ENCODE assay signal across 8 cellular contexts in genomic region chr17:64261422-64262124, GRCh38. TPM values are rescaled to one million over a fixed set of nuclear protein-coding genes. Genes with fewer than 3 reads are reported as not detected.
DNase-seq lines count a peak whose midpoint lies in the region; ATAC-seq and TF ChIP-seq lines count a peak whose summit lies in the region.

No MANE protein-coding gene starts in this region.

- peak overlapping the region; percentile 95 for H3K4ac ChIP-seq in trophoblast cell (ENCODE audit: low read depth, low read length)

- H3K14ac ChIP-seq in trophoblast cell (ENCODE audit: low read length): peak overlapping the region; percentile 9

- H3K79me1 ChIP-seq in trophoblast cell (ENCODE audit: low read length): peaks cover 25% of the 10 kb centered on the region

- no peak overlapping the region for H2AFZ ChIP-seq in trophoblast cell (ENCODE audit: insufficient read depth, low read length, poor library complexity)

- H3K4me2 ChIP-seq in trophoblast cell (ENCODE audit: low read length): peak overlapping the region; percentile 60

- peak overlapping the region; percentile 29 for H4K8ac ChIP-seq in trophoblast cell (ENCODE audit: low read depth, low read length)

- H2BK5ac ChIP-seq in trophoblast cell (ENCODE audit: low read depth, low read length, poor library complexity): peak overlapping the region; percentile 33

- H2AK5ac ChIP-seq in trophoblast cell (ENCODE audit: low read length): peak overlapping the region; percentile 90

- ATAC-seq in GM18868 (IDR thresholded peaks at IDR 0.05; ENCODE audit: unreplicated experiment) (no peak), HG02981 (IDR thresholded peaks at IDR 0.05; ENCODE audit: unreplicated experiment) (no peak)

- H3K4me1 ChIP-seq in ES-I3 (ENCODE audit: insufficient read depth, low read length): peaks cover 5% of the 10 kb centered on the region; the same call in 1 of the 2 replicates
- H3K4me1 ChIP-seq in SJCRH30: peaks cover 10% of the 10 kb centered on the region; the same call in 1 of the 2 replicates
- H3K4me1 ChIP-seq in trophoblast cell (ENCODE audit: control insufficient read depth in 1 of 2, insufficient read depth in 2 of 2, low read length in 2 of 2): peaks cover 23 to 25% of the 10 kb centered on the region in 2 experiments

- H3K4me3 ChIP-seq in SJCRH30: peak overlapping the region; percentile 94
- H3K4me3 ChIP-seq in epithelial cell of proximal tubule (ENCODE audit: low read depth, low read length): peak overlapping the region; percentile 83
- H3K4me3 ChIP-seq in trophoblast cell (ENCODE audit: low read depth, low read length): peak overlapping the region; percentile 96

- no peak overlapping the region for H4K12ac ChIP-seq in trophoblast cell (ENCODE audit: low read depth, low read length)

- WGBS in trophoblast cell (ENCODE audit: extremely low coverage, insufficient coverage, insufficient read length): no CpG with 5 or more reads among the region's 5 CpGs

- TF ChIP-seq CTCF in epithelial cell of proximal tubule (conservative IDR thresholded peaks at IDR 0.05; ENCODE audit: low read depth, low read length): no peak

- H3K27me3 ChIP-seq in SJCRH30 (no peaks in the 10 kb centered on the region), trophoblast cell (ENCODE audit: insufficient read depth, low read length) (no peaks in the 10 kb centered on the region)

- no peaks in the 10 kb centered on the region for H3K9me3 ChIP-seq in ES-I3 (ENCODE audit: control insufficient read depth, insufficient read depth, low read length)
- no peaks in the 10 kb centered on the region for H3K9me3 ChIP-seq in SJCRH30 (replicated peaks)
- H3K9me3 ChIP-seq in trophoblast cell (ENCODE audit: insufficient read depth, low read depth, low read length): no peaks in the 10 kb centered on the region

- H3K27ac ChIP-seq in SJCRH30 (peak overlapping the region; percentile 83), trophoblast cell (ENCODE audit: low read depth, low read length) (peak overlapping the region; percentile 58)

- peak overlapping the region; percentile 52 for H2BK120ac ChIP-seq in trophoblast cell (ENCODE audit: insufficient read depth, low read length, poor library complexity)

- no peak overlapping the region for H3K23ac ChIP-seq in trophoblast cell (ENCODE audit: low read length)

- H3K9ac ChIP-seq in ES-I3 (ENCODE audit: low read depth, low read length) (peak overlapping the region; percentile 78; the same call in 1 of the 2 replicates), trophoblast cell (ENCODE audit: low read length) (peak overlapping the region; percentile 78)

- peak overlapping the region; percentile 40 for H4K91ac ChIP-seq in trophoblast cell (ENCODE audit: low read depth, low read length)

- H2BK12ac ChIP-seq in trophoblast cell (ENCODE audit: low read length): peak overlapping the region; percentile 89

- DNase-seq in SJCRH30: no peak
- no peak for DNase-seq in epithelial cell of proximal tubule (ENCODE audit: low read depth)
- DNase-seq in trophoblast cell: no peak
- no peak for DNase-seq in GOT3 (lab: John Stamatoyannopoulos, UW)
- DNase-seq in LoVo (ENCODE audit: low spot score): no peak

- no peaks in the 10 kb centered on the region for H3K36me3 ChIP-seq in ES-I3 (ENCODE audit: insufficient read depth, low read length)
- H3K36me3 ChIP-seq in SJCRH30: no peaks in the 10 kb centered on the region
- no peaks in the 10 kb centered on the region for H3K36me3 ChIP-seq in trophoblast cell (ENCODE audit: control insufficient read depth in 1 of 2, insufficient read depth in 2 of 2, low read length in 2 of 2)

- H3K79me2 ChIP-seq in trophoblast cell (ENCODE audit: control insufficient read depth, insufficient read depth, low read length, poor library complexity): peaks cover 15% of the 10 kb centered on the region

- no peak overlapping the region for H3K18ac ChIP-seq in trophoblast cell (ENCODE audit: low read length)

RNA-seq across cellular contexts. Expression of gene TEX2, which starts 1.5 kb away (rescaled TPM):
- total RNA-seq in SJCRH30 (2014; rRNA removed; shearing (Covaris generic)): 35.5 and 36.2 TPM in 2 replicates
- total RNA-seq in epithelial cell of proximal tubule: 11.0 and 11.6 TPM in 2 replicates
- polyA plus RNA-seq in trophoblast cell (2013): 46.2 and 46.6 TPM in 2 replicates
